10 cellular contexts compared by ENCODE assay signal in genomic region chr11:74310857-74311256, GRCh38. TPM values are rescaled to one million over a fixed set of nuclear protein-coding genes. Genes with fewer than 3 reads are reported as not detected.
DNase-seq lines count a peak whose midpoint lies in the region; ATAC-seq and TF ChIP-seq lines count a peak whose summit lies in the region.
"Had no signal": no experiment of that assay in that cellular context is flagged by ENCODE, and none has a peak within 500 bp of the region (broad histone marks: within the 10 kb centered on the region; RNA-seq: fewer than 3 reads in every experiment).

No MANE protein-coding gene starts in this region.

- no peak overlapping the region for H3K4me3 ChIP-seq in mucosa of descending colon
- H3K4me3 ChIP-seq in upper lobe of right lung = peak overlapping the region; percentile 51
- H3K4me3 ChIP-seq: BLaER1 treated with 17β-estradiol and CSF1 and Interleukin-3, amounts not matched to agents 10 nM and 100 nM had no signal

- H3K9me3 ChIP-seq in mucosa of descending colon (no peaks in the 10 kb centered on the region), upper lobe of right lung (no peaks in the 10 kb centered on the region)

- H3K9me3 Mint-ChIP-seq in activated T-cell treated with anti-CD3 and anti-CD28 coated beads, Interleukin-2, amount 50 U/mL, for 72 hours = peaks cover 0 to 4% of the 10 kb centered on the region in 2 donors
- H3K9me3 Mint-ChIP-seq in dendritic cell treated with granulocyte-macrophage colony-stimulating factor and Interleukin-4, amounts not matched to agents 40 ng/mL and 50 ng/mL, for 4 days = peaks cover 6% of the 10 kb centered on the region

- H3K4me3 Mint-ChIP-seq in activated T-cell treated with anti-CD3 and anti-CD28 coated beads, Interleukin-2, amount 50 U/mL, for 72 hours = peak overlapping the region; percentile 72 to 88
- H3K4me3 Mint-ChIP-seq in dendritic cell treated with granulocyte-macrophage colony-stimulating factor and Interleukin-4, amounts not matched to agents 40 ng/mL and 50 ng/mL, for 4 days = peak overlapping the region; percentile 79

- peaks cover 44% of the 10 kb centered on the region for H3K27me3 Mint-ChIP-seq in activated T-cell treated with anti-CD3 and anti-CD28 coated beads, Interleukin-2, amount 50 U/mL, for 72 hours (ENCODE audit: low read depth)
- H3K27me3 Mint-ChIP-seq in dendritic cell treated with granulocyte-macrophage colony-stimulating factor and Interleukin-4, amounts not matched to agents 40 ng/mL and 50 ng/mL, for 4 days = peaks cover 30% of the 10 kb centered on the region

- peaks cover 0 to 2% of the 10 kb centered on the region in 2 donors for H3K36me3 Mint-ChIP-seq in activated T-cell treated with anti-CD3 and anti-CD28 coated beads, Interleukin-2, amount 50 U/mL, for 72 hours (ENCODE audit: insufficient read depth in 2 of 2)
- H3K36me3 Mint-ChIP-seq in dendritic cell treated with granulocyte-macrophage colony-stimulating factor and Interleukin-4, amounts not matched to agents 40 ng/mL and 50 ng/mL, for 4 days (ENCODE audit: low read depth) = no peaks in the 10 kb centered on the region

- ATAC-seq in activated T-cell treated with anti-CD3 and anti-CD28 coated beads, Interleukin-2, amount 50 U/mL, for 72 hours (replicated peaks in 1 of 2) = no peak
- ATAC-seq in mucosa of descending colon (peak; percentile 5), upper lobe of right lung (no peak), GM19455 (IDR thresholded peaks at IDR 0.05; ENCODE audit: unreplicated experiment) (no peak)

- H3K27ac Mint-ChIP-seq in activated T-cell treated with anti-CD3 and anti-CD28 coated beads, Interleukin-2, amount 50 U/mL, for 72 hours = no peak overlapping the region
- peak overlapping the region; percentile 69 for H3K27ac Mint-ChIP-seq in dendritic cell treated with granulocyte-macrophage colony-stimulating factor and Interleukin-4, amounts not matched to agents 40 ng/mL and 50 ng/mL, for 4 days

- H3K27ac ChIP-seq in upper lobe of right lung = no peak overlapping the region
- H3K27ac ChIP-seq: BLaER1 treated with 17β-estradiol and CSF1 and Interleukin-3, amounts not matched to agents 10 nM and 100 nM had no signal

- intact Hi-C loops in dendritic cell treated with granulocyte-macrophage colony-stimulating factor and Interleukin-4, amounts not matched to agents 40 ng/mL and 50 ng/mL, for 4 days (cut with micrococcal nuclease) = no loop called here
- intact Hi-C loops in mucosa of descending colon (cut with DNase I, micrococcal nuclease) = no loop called here
- intact Hi-C loops in upper lobe of right lung (cut with DNase I) = no loop called here

- no peak for TF ChIP-seq CTCF in mucosa of descending colon (IDR thresholded peaks at IDR 0.05)
- TF ChIP-seq CTCF in upper lobe of right lung (IDR thresholded peaks at IDR 0.05) = no peak

- DNase-seq in activated T-cell treated with anti-CD3 and anti-CD28 coated beads, Interleukin-2, amount 50 U/mL, for 72 hours = no peak
- DNase-seq in activated T-cell treated with anti-CD3 and anti-CD28 coated beads, Interleukin-2, amount 50 U/mL, for 1 hour = no peak
- DNase-seq in mucosa of descending colon (no peak), upper lobe of right lung (no peak), NCI-H1092 treated with DMSO at 0.1 percent for 48 hours (lab: John Stamatoyannopoulos, UW) (no peak), superior temporal gyrus (ENCODE audit: extremely low spot score) (no peak)
- DNase-seq: KG1 had no signal

- H3K4me1 Mint-ChIP-seq in activated T-cell treated with anti-CD3 and anti-CD28 coated beads, Interleukin-2, amount 50 U/mL, for 72 hours (ENCODE audit: low read depth) = peaks cover 16% of the 10 kb centered on the region
- peaks cover 26% of the 10 kb centered on the region for H3K4me1 Mint-ChIP-seq in dendritic cell treated with granulocyte-macrophage colony-stimulating factor and Interleukin-4, amounts not matched to agents 40 ng/mL and 50 ng/mL, for 4 days (ENCODE audit: low read depth)

- no peaks in the 10 kb centered on the region for H3K36me3 ChIP-seq in mucosa of descending colon (ENCODE audit: low read depth)
- H3K36me3 ChIP-seq in upper lobe of right lung = no peaks in the 10 kb centered on the region
- H3K36me3 ChIP-seq: BLaER1 treated with 17β-estradiol and CSF1 and Interleukin-3, amounts not matched to agents 10 nM and 100 nM had no signal

- H3K4me1 ChIP-seq in mucosa of descending colon (ENCODE audit: low read depth) = peaks cover 2% of the 10 kb centered on the region
- peaks cover 7% of the 10 kb centered on the region for H3K4me1 ChIP-seq in upper lobe of right lung
- H3K4me1 ChIP-seq: BLaER1 treated with 17β-estradiol and CSF1 and Interleukin-3, amounts not matched to agents 10 nM and 100 nM had no signal

- no peaks in the 10 kb centered on the region for H3K27me3 ChIP-seq in upper lobe of right lung
- H3K27me3 ChIP-seq: BLaER1 treated with 17β-estradiol and CSF1 and Interleukin-3, amounts not matched to agents 10 nM and 100 nM had no signal

RNA-seq across cellular contexts. Expression of gene P4HA3, which starts 0.6 kb away (rescaled TPM):
- not detected for total RNA-seq in activated T-cell treated with anti-CD3 and anti-CD28 coated beads, Interleukin-2, amount 50 U/mL, for 72 hours
- under 1 TPM; 0.28 to 0.46 (median 0.34) TPM for total RNA-seq in mucosa of descending colon
- 0.96 TPM for total RNA-seq in upper lobe of right lung
